8 cellular contexts compared by ENCODE assay signal in genomic region chr3:195850857-195851531, GRCh38. TPM values are rescaled to one million over a fixed set of nuclear protein-coding genes. Genes with fewer than 3 reads are reported as not detected.
DNase-seq lines count a peak whose midpoint lies in the region; ATAC-seq and TF ChIP-seq lines count a peak whose summit lies in the region.

No MANE protein-coding gene starts in this region.

- intact Hi-C loops in Panc1 (cut with micrococcal nuclease; ENCODE audit: unreplicated experiment), result loop anchor here (10.0 kb wide), 1 partner anchor 144 kb away; no protein-coding TSS in a partner anchor

- H3K36me3 Mint-ChIP-seq in activated T-cell treated with anti-CD3 and anti-CD28 coated beads, Interleukin-2, amount 50 U/mL, for 24 hours (ENCODE audit: low read depth), result no peaks in the 10 kb centered on the region

- H3K9me2 ChIP-seq in GM23248 (ENCODE audit: insufficient read depth), result no peaks in the 10 kb centered on the region
- H3K9me2 ChIP-seq in neural cell (ENCODE audit: insufficient read depth, low read length), result no peaks in the 10 kb centered on the region

- no TSS peak for BruUV-seq in Panc1 (replicated peaks; lab: Mats Ljungman, UMichigan)

- H3K9me3 Mint-ChIP-seq in activated T-cell treated with anti-CD3 and anti-CD28 coated beads, Interleukin-2, amount 50 U/mL, for 24 hours, result no peaks in the 10 kb centered on the region
- no peaks in the 10 kb centered on the region for H3K9me3 Mint-ChIP-seq in stimulated activated naive CD8-positive, alpha-beta T cell treated with anti-CD3 and anti-CD28 coated beads, Interleukin-15, amount 100 ng/mL, for 72 hours

- H3K27me3 ChIP-seq in GM23248 (replicated peaks; ENCODE audit: insufficient read depth) (no peaks in the 10 kb centered on the region), Panc1 (ENCODE audit: control insufficient read depth, insufficient read depth, low read length) (no peaks in the 10 kb centered on the region), fibroblast of lung (ENCODE audit: control insufficient read depth, insufficient read depth, low read length) (no peaks in the 10 kb centered on the region), neural cell (ENCODE audit: insufficient read depth, low read depth, low read length) (no peaks in the 10 kb centered on the region)

- peak overlapping the region; percentile 36 for H3K4me3 ChIP-seq in GM23248
- peak overlapping the region in 1 of 2 experiments; percentile 26; a peak in 1 of 4 replicates for H3K4me3 ChIP-seq in Panc1 (ENCODE audit: low read depth in 2 of 2, low read length in 2 of 2)
- peak overlapping the region in 1 of 4 experiments; percentile 17 for H3K4me3 ChIP-seq in fibroblast of lung (replicated peaks in 1 of 4; ENCODE audit: control extremely low read depth in 1 of 4, insufficient read depth in 1 of 4, low read depth in 3 of 4, low read length in 4 of 4)
- no peak overlapping the region for H3K4me3 ChIP-seq in neural cell (ENCODE audit: low read length)

- ATAC-seq in Panc1, result peak; percentile 85
- peak; percentile 86 for ATAC-seq in stimulated activated naive CD8-positive, alpha-beta T cell treated with anti-CD3 and anti-CD28 coated beads, Interleukin-15, amount 100 ng/mL, for 72 hours

- no peaks in the 10 kb centered on the region for H3K36me3 ChIP-seq in GM23248 (ENCODE audit: low read depth)
- no peaks in the 10 kb centered on the region for H3K36me3 ChIP-seq in Panc1 (ENCODE audit: control insufficient read depth, insufficient read depth, low read length)
- no peaks in the 10 kb centered on the region for H3K36me3 ChIP-seq in fibroblast of lung (ENCODE audit: control insufficient read depth, insufficient read depth, low read length)
- H3K36me3 ChIP-seq in neural cell (ENCODE audit: insufficient read depth, low read length), result no peaks in the 10 kb centered on the region

- H4K20me1 ChIP-seq in GM23248 (ENCODE audit: insufficient read depth) (no peaks in the 10 kb centered on the region), fibroblast of lung (ENCODE audit: control insufficient read depth, extremely low read depth, insufficient read depth, low read length) (no peaks in the 10 kb centered on the region), neural cell (ENCODE audit: insufficient read depth) (no peaks in the 10 kb centered on the region)

- no peak for TF ChIP-seq EP300 in neural cell (conservative IDR thresholded peaks at IDR 0.05; ENCODE audit: poor library complexity, severe bottlenecking)

- H3K9ac ChIP-seq in GM23248, result no peak overlapping the region
- H3K9ac ChIP-seq in fibroblast of lung (ENCODE audit: insufficient read depth, low read length), result no peak overlapping the region
- no peak overlapping the region for H3K9ac ChIP-seq in neural cell (ENCODE audit: low read length)

- H3K9me3 ChIP-seq in GM23248 (ENCODE audit: low read depth), result no peaks in the 10 kb centered on the region
- H3K9me3 ChIP-seq in Panc1 (ENCODE audit: control insufficient read depth, insufficient read depth, low read depth, low read length), result no peaks in the 10 kb centered on the region
- no peaks in the 10 kb centered on the region for H3K9me3 ChIP-seq in fibroblast of lung (ENCODE audit: control insufficient read depth, insufficient read depth, low read depth, low read length)
- no peaks in the 10 kb centered on the region for H3K9me3 ChIP-seq in neural cell (ENCODE audit: low read length)

- H3K27me3 Mint-ChIP-seq in activated T-cell treated with anti-CD3 and anti-CD28 coated beads, Interleukin-2, amount 50 U/mL, for 24 hours, result no peaks in the 10 kb centered on the region
- H3K27me3 Mint-ChIP-seq in stimulated activated naive CD8-positive, alpha-beta T cell treated with anti-CD3 and anti-CD28 coated beads, Interleukin-15, amount 100 ng/mL, for 72 hours, result peaks cover 29% of the 10 kb centered on the region

- H3F3A ChIP-seq in GM23248 (ENCODE audit: insufficient read depth), result no peaks in the 10 kb centered on the region
- no peaks in the 10 kb centered on the region for H3F3A ChIP-seq in neural cell (ENCODE audit: insufficient read depth, low read length, poor library complexity, severe bottlenecking)

- TF ChIP-seq CTCF in LNCAP (IDR thresholded peaks at IDR 0.05) (peak; percentile 100), Panc1 (IDR thresholded peaks at IDR 0.05) (peak; percentile 100), fibroblast of lung (conservative IDR thresholded peaks at IDR 0.05 in 1 of 2, IDR thresholded peaks at IDR 0.05 in 1 of 2; ENCODE audit: low read depth in 1 of 2, low read length in 2 of 2) (peak; percentile 100), neural cell (IDR thresholded peaks at IDR 0.05; ENCODE audit: poor library complexity, severe bottlenecking) (peak; percentile 72)

- DNase-seq in Daoy (ENCODE audit: low read depth) (peak; percentile 87), GM23248 (peak; percentile 87), Panc1 (ENCODE audit: low read depth, low spot score) (peak; percentile 89), fibroblast of lung (ENCODE audit: low read depth in 2 of 2) (peak; percentile 77 to 93)
- DNase-seq in activated T-cell treated with anti-CD3 and anti-CD28 coated beads, Interleukin-2, amount 50 U/mL, for 24 hours, result peak; percentile 84
- DNase-seq in stimulated activated naive CD8-positive, alpha-beta T cell treated with anti-CD3 and anti-CD28 coated beads, Interleukin-15, amount 100 ng/mL, for 72 hours, result peak; percentile 88 to 90

- H3K27ac Mint-ChIP-seq in activated T-cell treated with anti-CD3 and anti-CD28 coated beads, Interleukin-2, amount 50 U/mL, for 24 hours, result peak overlapping the region; percentile 42
- H3K27ac Mint-ChIP-seq in stimulated activated naive CD8-positive, alpha-beta T cell treated with anti-CD3 and anti-CD28 coated beads, Interleukin-15, amount 100 ng/mL, for 72 hours, result no peak overlapping the region

- H3K4me1 Mint-ChIP-seq in activated T-cell treated with anti-CD3 and anti-CD28 coated beads, Interleukin-2, amount 50 U/mL, for 24 hours (ENCODE audit: low read depth), result peaks cover 8% of the 10 kb centered on the region
- H3K4me1 Mint-ChIP-seq in stimulated activated naive CD8-positive, alpha-beta T cell treated with anti-CD3 and anti-CD28 coated beads, Interleukin-15, amount 100 ng/mL, for 72 hours, result peaks cover 6% of the 10 kb centered on the region

- peak overlapping the region; percentile 18 for H3K4me3 Mint-ChIP-seq in activated T-cell treated with anti-CD3 and anti-CD28 coated beads, Interleukin-2, amount 50 U/mL, for 24 hours
- H3K4me3 Mint-ChIP-seq in stimulated activated naive CD8-positive, alpha-beta T cell treated with anti-CD3 and anti-CD28 coated beads, Interleukin-15, amount 100 ng/mL, for 72 hours, result peak overlapping the region in 1 of 2 donors; percentile 36

- WGBS in GM23248 (ENCODE audit: low coverage in 1 of 2, low lambda C conversion rate in 2 of 2, missing lambda C conversion rate in 2 of 2), 2 experiments, result 23% methylated on average over 31 of the region's 31 CpGs

- H3K27ac ChIP-seq in GM23248 (no peak overlapping the region), Panc1 (ENCODE audit: low read length) (no peak overlapping the region), fibroblast of lung (ENCODE audit: insufficient read depth, low read length) (no peak overlapping the region), neural cell (ENCODE audit: low read length) (no peak overlapping the region)

- CTCF ChIA-PET in Panc1 (lab: Charles Lee), result interaction anchor here (0.6 to 1.7 kb wide), 12 partner anchors 8 to 953 kb away, joined by 3 to 10 read pairs (median 4); no protein-coding TSS in a partner anchor

- TF ChIP-seq RAD21 in neural cell (conservative IDR thresholded peaks at IDR 0.05), result peak; percentile 61

- H3K4me2 ChIP-seq in GM23248 (ENCODE audit: unreplicated experiment) (peak overlapping the region; percentile 78), fibroblast of lung (ENCODE audit: extremely low read depth, insufficient read depth, low read length) (peak overlapping the region; percentile 25), neural cell (ENCODE audit: low read length) (no peak overlapping the region)

- in situ Hi-C loops in GM23248 (cut with MboI) (no loop called here), Panc1 (cut with HindIII; ENCODE audit: low pct_unique_long_range_greater_than_20kb, low sequenced_read_pairs) (no loop called here)

- H2AFZ ChIP-seq in GM23248 (peak overlapping the region; percentile 32), fibroblast of lung (ENCODE audit: low read length) (no peak overlapping the region), neural cell (ENCODE audit: low read depth, low read length) (no peak overlapping the region)

- H3K4me1 ChIP-seq in GM23248 (ENCODE audit: insufficient read depth) (no peaks in the 10 kb centered on the region), Panc1 (ENCODE audit: control insufficient read depth, insufficient read depth, low read length) (no peaks in the 10 kb centered on the region), fibroblast of lung (ENCODE audit: control insufficient read depth, extremely low read depth, insufficient read depth, low read length) (no peaks in the 10 kb centered on the region)

- POLR2A ChIA-PET in Panc1 (lab: Charles Lee), result no interaction called here

- H3K79me2 ChIP-seq in GM23248 (ENCODE audit: insufficient read depth), result no peaks in the 10 kb centered on the region
- no peaks in the 10 kb centered on the region for H3K79me2 ChIP-seq in fibroblast of lung (ENCODE audit: control insufficient read depth, insufficient read depth, low read length)
- H3K79me2 ChIP-seq in neural cell (replicated peaks; ENCODE audit: insufficient read depth, low read length), result no peaks in the 10 kb centered on the region

TF ChIP-seq in neural cell, 6 proteins besides CTCF, POLR2A, EP300 and RAD21 (continues in another document):
- peak; percentile 45 for TF ChIP-seq SMC3 (conservative IDR thresholded peaks at IDR 0.05; ENCODE audit: poor library complexity)

RNA-seq across cellular contexts. Expression of gene MUC4, which starts 39.3 kb away (rescaled TPM):
- not detected in 2 replicates for total RNA-seq in Daoy (2014; rRNA removed; shearing (Covaris generic))
- not detected in 2 replicates for total RNA-seq in GM23248 (2014; rRNA removed; shearing (Covaris generic))
- polyA plus RNA-seq in GM23248 (2016; fragmentation: Nextera tagmentation; extraction: Ambion mirVana) (not detected in 2 replicates), fibroblast of lung (not detected in 2 replicates), neural cell (not detected in 2 replicates)
- total RNA-seq in Panc1 (2021; ENCODE audit: unreplicated experiment) (0.03 TPM), fibroblast of lung (not detected in 2 replicates)
- polyA plus RNA-seq in Panc1 (2012; ENCODE audit: insufficient read length), result not detected
- not detected in 2 replicates for polyA plus RNA-seq in fibroblast of lung (2012)
- polyA minus RNA-seq in fibroblast of lung (ENCODE audit: low replicate concordance) (0.30 TPM in 1 of 2 replicates, not detected in the other), neural cell (not detected in 2 replicates)

RNA-seq across cellular contexts. Expression of gene TNK2, which starts 57.4 kb away (rescaled TPM):
- total RNA-seq in Daoy (2014; rRNA removed; shearing (Covaris generic)), result 6.5 and 8.8 TPM in 2 replicates
- total RNA-seq in GM23248 (2014; rRNA removed; shearing (Covaris generic)), result 8.5 and 12.3 TPM in 2 replicates
- polyA plus RNA-seq in GM23248 (2016; fragmentation: Nextera tagmentation; extraction: Ambion mirVana), result 3.2 and 3.4 TPM in 2 replicates
- total RNA-seq in Panc1 (2021; ENCODE audit: unreplicated experiment), result 72.3 TPM
- 89.5 TPM for polyA plus RNA-seq in Panc1 (2012; ENCODE audit: insufficient read length)
- total RNA-seq in fibroblast of lung, result 6.9 and 10.7 TPM in 2 replicates
- polyA plus RNA-seq in fibroblast of lung, result 2.5 and 3.6 TPM in 2 replicates
- polyA plus RNA-seq in fibroblast of lung (2012), result 8.7 and 14.0 TPM in 2 replicates
- polyA minus RNA-seq in fibroblast of lung (ENCODE audit: low replicate concordance), result 9.1 and 33.3 TPM in 2 replicates
- polyA plus RNA-seq in neural cell, result 16.3 and 22.4 TPM in 2 replicates
- polyA minus RNA-seq in neural cell, result 15.4 and 21.2 TPM in 2 replicates
